ENCODE assay signal across 1 cellular context in genomic region chr22:19295733-19296132, GRCh38.
TF ChIP-seq lines count a peak whose summit lies in the region.

No MANE protein-coding gene starts in this region.

TF ChIP-seq in K562, 482 proteins besides CTCF, POLR2A, EP300 and RAD21 (continued from another document):
- TF ChIP-seq ZNF592 (IDR thresholded peaks at IDR 0.05), result 0 out of 2 replicates have a peak, but pooled peaks have one; percentile 14
